In the genomic region with DNA sequence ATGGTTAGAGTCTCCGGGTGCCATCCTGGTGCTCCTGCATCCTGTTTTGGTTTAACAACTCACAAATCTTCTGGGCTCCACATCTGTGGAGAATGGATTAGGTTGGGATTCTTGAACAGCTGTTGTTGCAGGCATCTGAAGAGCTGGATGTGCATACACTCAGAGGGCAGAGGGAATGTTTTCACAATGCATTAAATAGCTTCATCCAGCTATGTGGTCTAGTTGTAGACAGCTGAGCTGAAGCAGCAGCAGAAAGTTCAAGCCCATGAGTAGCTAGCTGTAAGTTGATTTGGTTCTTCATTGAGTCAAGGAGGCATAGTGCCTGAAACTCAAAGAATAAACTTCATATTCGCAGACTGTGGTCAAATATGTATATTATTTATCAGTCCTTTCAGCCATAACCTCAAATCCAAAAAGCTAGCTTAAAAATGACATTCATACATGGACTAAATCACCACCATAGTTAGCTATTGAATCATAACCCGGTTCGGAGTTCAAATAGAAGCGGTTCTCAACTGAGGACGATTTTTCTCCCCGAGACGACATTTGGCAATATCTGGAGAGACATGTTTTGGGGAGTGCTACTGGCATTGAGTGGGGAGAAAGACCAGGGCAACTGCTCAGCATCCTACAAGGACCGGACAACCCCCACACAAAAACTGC, we compare ENCODE assay signal across 8 cellular contexts. TPM values are rescaled to one million over a fixed set of nuclear protein-coding genes. Genes with fewer than 3 reads are reported as not detected.
A peak's percentile ranks its signal among the peaks of the same experiment; 100 is the strongest.
DNase-seq lines count a peak whose midpoint lies in the region; ATAC-seq and TF ChIP-seq lines count a peak whose summit lies in the region.

No MANE protein-coding gene starts in this region.

- H3K9me3 Mint-ChIP-seq in Calu3 (ENCODE audit: low read depth, unreplicated experiment) = no peaks in the 10 kb centered on the region
- H3K9me3 Mint-ChIP-seq in dendritic cell treated with granulocyte-macrophage colony-stimulating factor and Interleukin-4, amounts not matched to agents 40 ng/mL and 50 ng/mL, for 4 days = no peaks in the 10 kb centered on the region

- H3K4me3 ChIP-seq in NB4 (ENCODE audit: low read depth, low read length) = peak overlapping the region; percentile 86
- H3K4me3 ChIP-seq in neutrophil (ENCODE audit: low read depth in 1 of 2, low read length in 1 of 2) = peak overlapping the region; percentile 93 to 98

- TF ChIP-seq POLR2A in NB4 (IDR thresholded peaks at IDR 0.05; ENCODE audit: extremely low read depth, insufficient read length) = no peak

- H3K4me3 Mint-ChIP-seq in Calu3 (ENCODE audit: low read depth, unreplicated experiment) = peak overlapping the region; percentile 97
- peak overlapping the region; percentile 78 for H3K4me3 Mint-ChIP-seq in dendritic cell treated with granulocyte-macrophage colony-stimulating factor and Interleukin-4, amounts not matched to agents 40 ng/mL and 50 ng/mL, for 4 days

- TF ChIP-seq CTCF in Calu3 (IDR thresholded peaks at IDR 0.05; ENCODE audit: unreplicated experiment) = no peak
- no peak for TF ChIP-seq CTCF in NB4 (IDR thresholded peaks at IDR 0.05; ENCODE audit: low read depth, low read length)
- no peak for TF ChIP-seq CTCF in neutrophil (IDR thresholded peaks at IDR 0.05)
- TF ChIP-seq CTCF in GM13977 (IDR thresholded peaks at IDR 0.05; ENCODE audit: extremely low read depth, insufficient read depth, missing control alignments) = no peak

- intact Hi-C loops in Calu3 (cut with micrococcal nuclease; ENCODE audit: unreplicated experiment) = loop anchor here (5.0 kb wide), 1 partner anchor 46 kb away; no protein-coding TSS in a partner anchor
- intact Hi-C loops in dendritic cell treated with granulocyte-macrophage colony-stimulating factor and Interleukin-4, amounts not matched to agents 40 ng/mL and 50 ng/mL, for 4 days (cut with micrococcal nuclease) = no loop called here

- H3K27ac ChIP-seq in neutrophil = peak overlapping the region; percentile 98

- peak overlapping the region; percentile 100 for H3K27ac Mint-ChIP-seq in Calu3 (ENCODE audit: unreplicated experiment)
- peak overlapping the region; percentile 99 for H3K27ac Mint-ChIP-seq in dendritic cell treated with granulocyte-macrophage colony-stimulating factor and Interleukin-4, amounts not matched to agents 40 ng/mL and 50 ng/mL, for 4 days

- H3K4me1 Mint-ChIP-seq in Calu3 (ENCODE audit: low read depth, unreplicated experiment) = peaks cover 35% of the 10 kb centered on the region
- peaks cover 52% of the 10 kb centered on the region for H3K4me1 Mint-ChIP-seq in dendritic cell treated with granulocyte-macrophage colony-stimulating factor and Interleukin-4, amounts not matched to agents 40 ng/mL and 50 ng/mL, for 4 days (ENCODE audit: low read depth)

- peaks cover 68 to 82% of the 10 kb centered on the region in 2 experiments for H3K4me1 ChIP-seq in neutrophil (ENCODE audit: control insufficient read depth in 1 of 2, insufficient read depth in 1 of 2, low read depth in 1 of 2, low read length in 1 of 2)

- H3K36me3 ChIP-seq in neutrophil = peaks cover 12% of the 10 kb centered on the region

- CTCF ChIA-PET in Calu3 (lab: Charles Lee) = interaction anchor here (0.6 to 1.7 kb wide), 3 partner anchors 41 to 1643 kb away, joined by 3 to 7 read pairs (median 3); no protein-coding TSS in a partner anchor

- H3K27me3 Mint-ChIP-seq in Calu3 (ENCODE audit: unreplicated experiment) = no peaks in the 10 kb centered on the region
- H3K27me3 Mint-ChIP-seq in dendritic cell treated with granulocyte-macrophage colony-stimulating factor and Interleukin-4, amounts not matched to agents 40 ng/mL and 50 ng/mL, for 4 days = no peaks in the 10 kb centered on the region

- BruUV-seq in Calu3 (replicated peaks; lab: Mats Ljungman, UMichigan) = no TSS peak

- in situ Hi-C loops in GM13977 (cut with MboI; ENCODE audit: low pct_unique_long_range_greater_than_20kb, low sequenced_read_pairs, unreplicated experiment) = no loop called here

- H3K9me3 ChIP-seq in neutrophil = no peaks in the 10 kb centered on the region

- H3K27me3 ChIP-seq in neutrophil = no peaks in the 10 kb centered on the region

- DNase-seq in Calu3 (no peak), NB4 (ENCODE audit: low read depth) (peak; percentile 49), hypothalamus (lab: John Stamatoyannopoulos, UW) (no peak), amniotic stem cell (lab: John Stamatoyannopoulos, UW) (no peak), GM13977 (ENCODE audit: low spot score) (no peak)

- peaks cover 40% of the 10 kb centered on the region for H3K36me3 Mint-ChIP-seq in Calu3 (ENCODE audit: insufficient read depth, unreplicated experiment)
- peaks cover 21% of the 10 kb centered on the region for H3K36me3 Mint-ChIP-seq in dendritic cell treated with granulocyte-macrophage colony-stimulating factor and Interleukin-4, amounts not matched to agents 40 ng/mL and 50 ng/mL, for 4 days (ENCODE audit: low read depth)

- ATAC-seq in HG03135 (IDR thresholded peaks at IDR 0.05; ENCODE audit: unreplicated experiment) = no peak

RNA-seq across cellular contexts. Expression of a gene that starts 0.9 kb away (rescaled TPM):
- total RNA-seq in Calu3 (2022) = 34.5 and 40.4 TPM in 2 replicates

RNA-seq across cellular contexts. Expression of a gene that starts 2.2 kb away (rescaled TPM):
- 56.0 TPM in 2 replicates for total RNA-seq in Calu3 (2022)

RNA-seq across cellular contexts. Expression of a gene that starts 50.0 kb away (rescaled TPM):
- total RNA-seq in Calu3 (2022) = 14.2 and 14.7 TPM in 2 replicates
